In genomic region chr2:132037527-132038178, GRCh38 we compare ENCODE assay signal across 1 cellular context.
TF ChIP-seq lines count a peak whose summit lies in the region.

No MANE protein-coding gene starts in this region.

TF ChIP-seq in H1, 55 proteins besides CTCF, POLR2A, EP300 and RAD21:
- TF ChIP-seq CREB1 (IDR thresholded peaks at IDR 0.05) (no peak), RNF2 (IDR thresholded peaks at IDR 0.05; ENCODE audit: borderline replicate concordance, low read depth, low read length, missing control alignments, poor library complexity, severe bottlenecking) (no peak), SP2 (IDR thresholded peaks at IDR 0.05; ENCODE audit: low read length) (no peak), SUZ12 (IDR thresholded peaks at IDR 0.05; ENCODE audit: low read length) (0 out of 2 replicates have a peak, but pooled peaks have one; percentile 13), ASH2L (IDR thresholded peaks at IDR 0.05; ENCODE audit: low read length) (no peak), PHF8 (conservative IDR thresholded peaks at IDR 0.05; ENCODE audit: low read depth, low read length) (no peak), POU5F1 (IDR thresholded peaks at IDR 0.05; ENCODE audit: low read depth, low read length) (no peak), NRF1 (IDR thresholded peaks at IDR 0.05; ENCODE audit: low read depth, low read length) (no peak), MAX (IDR thresholded peaks at IDR 0.05) (no peak), SIRT6 (IDR thresholded peaks at IDR 0.05; ENCODE audit: low read length) (no peak), KDM4A (IDR thresholded peaks at IDR 0.05; ENCODE audit: low read depth, low read length, severe bottlenecking) (peak; percentile 43)
